In the genomic region with DNA sequence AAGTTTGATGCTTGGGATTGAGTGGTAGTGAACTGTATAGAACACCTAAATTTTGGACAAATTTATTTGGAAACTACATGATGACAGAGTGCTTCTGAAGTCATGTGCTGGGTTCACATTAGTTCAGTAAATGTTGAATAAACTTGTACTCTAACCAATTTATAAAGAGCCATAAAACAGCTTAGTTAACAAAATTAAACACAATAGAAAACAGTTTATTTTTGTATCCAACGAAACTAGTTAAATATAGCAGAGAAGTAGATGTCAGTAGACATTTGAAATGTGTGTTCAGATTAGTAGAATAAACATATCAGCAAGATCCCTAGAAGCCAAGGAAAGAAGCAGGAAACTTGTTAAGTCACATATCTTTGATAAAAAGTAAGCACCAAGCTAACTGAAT, we compare ENCODE assay signal across 23 cellular contexts.
"Had no signal": no experiment of that assay in that cellular context is flagged by ENCODE, and none has a peak within 500 bp of the region (broad histone marks: within the 10 kb centered on the region; RNA-seq: fewer than 3 reads in every experiment).

No MANE protein-coding gene starts in this region.

- H3K27ac ChIP-seq: body of pancreas, colonic mucosa, epithelial cell of prostate, prostate gland, right lobe of liver, testis had no signal

- H3K36me3 ChIP-seq: colonic mucosa, prostate gland, right lobe of liver had no signal

- H3K36me3 Mint-ChIP-seq: type B pancreatic cell had no signal

- H3K4me3 Mint-ChIP-seq: activated naive CD8-positive, alpha-beta T cell treated with anti-CD3 and anti-CD28 coated beads, Interleukin-2, amount 10 ng/mL, durations not matched to agents 7 days and 5 days; endodermal cell; neural crest cell; stimulated activated effector memory CD8-positive, alpha-beta T cell treated with anti-CD3 and anti-CD28 coated beads, Interleukin-12 subunit alpha, Interleukin-12 subunit beta, amount 100 ng/mL, for 72 hours; T-helper 1 cell treated with Interleukin-12 subunit alpha and Interleukin-12 subunit beta and Interleukin-4 antibody, amounts not matched to agents 30 μg/mL and 1 μg/mL, for 36 hours; type B pancreatic cell had no signal

- H3K4me3 ChIP-seq: body of pancreas, colonic mucosa, lung, prostate gland, right lobe of liver, testis had no signal

- H3K9me3 Mint-ChIP-seq: activated naive CD8-positive, alpha-beta T cell treated with anti-CD3 and anti-CD28 coated beads, Interleukin-2, amount 10 ng/mL, durations not matched to agents 7 days and 5 days; endodermal cell; stimulated activated effector memory CD8-positive, alpha-beta T cell treated with anti-CD3 and anti-CD28 coated beads, Interleukin-12 subunit alpha, Interleukin-12 subunit beta, amount 100 ng/mL, for 72 hours; T-helper 1 cell treated with Interleukin-12 subunit alpha and Interleukin-12 subunit beta and Interleukin-4 antibody, amounts not matched to agents 30 μg/mL and 1 μg/mL, for 36 hours; type B pancreatic cell had no signal

- H3K4me1 ChIP-seq: colonic mucosa had no signal

- DNase-seq: activated CD4-positive, alpha-beta T cell treated with anti-CD3 and anti-CD28 coated beads, Interleukin-2, amount 50 U/mL, for 1 hour; activated CD8-positive, alpha-beta memory T cell treated with anti-CD3 and anti-CD28 coated beads for 24 hours; activated CD8-positive, alpha-beta memory T cell treated with anti-CD3 and anti-CD28 coated beads, Interleukin-2, amount 50 U/mL, for 48 hours; activated gamma-delta T cell; activated naive CD8-positive, alpha-beta T cell treated with anti-CD3 and anti-CD28 coated beads, Interleukin-2, amount 10 ng/mL, durations not matched to agents 7 days and 5 days; body of pancreas; colonic mucosa; endodermal cell; foreskin fibroblast; glutamatergic neuron; hippocampal formation; left colon; right lobe of liver; stimulated activated CD4-positive, alpha-beta T cell treated with anti-CD3 and anti-CD28 coated beads, Interleukin-4, amount 100 ng/mL, for 24 hours; testis had no signal

- ATAC-seq: activated CD4-positive, CD25-positive, alpha-beta regulatory T cell treated with anti-CD3 and anti-CD28 coated beads, Interleukin-2, amount 50 U/mL, for 24 hours; body of pancreas; left colon; stimulated activated effector memory CD8-positive, alpha-beta T cell treated with anti-CD3 and anti-CD28 coated beads, Interleukin-12 subunit alpha, Interleukin-12 subunit beta, amount 100 ng/mL, for 72 hours had no signal

- H3K9me3 ChIP-seq: body of pancreas, colonic mucosa, prostate gland, right lobe of liver, testis had no signal

- H3K27ac Mint-ChIP-seq: activated naive CD8-positive, alpha-beta T cell treated with anti-CD3 and anti-CD28 coated beads, Interleukin-2, amount 10 ng/mL, durations not matched to agents 7 days and 5 days; endodermal cell; T-helper 1 cell treated with Interleukin-12 subunit alpha and Interleukin-12 subunit beta and Interleukin-4 antibody, amounts not matched to agents 30 μg/mL and 1 μg/mL, for 36 hours; type B pancreatic cell had no signal

- H3K27me3 Mint-ChIP-seq: activated naive CD8-positive, alpha-beta T cell treated with anti-CD3 and anti-CD28 coated beads, Interleukin-2, amount 10 ng/mL, durations not matched to agents 7 days and 5 days; type B pancreatic cell had no signal

- H3K27me3 ChIP-seq: body of pancreas, colonic mucosa, right lobe of liver, testis had no signal
